In the genomic region with DNA sequence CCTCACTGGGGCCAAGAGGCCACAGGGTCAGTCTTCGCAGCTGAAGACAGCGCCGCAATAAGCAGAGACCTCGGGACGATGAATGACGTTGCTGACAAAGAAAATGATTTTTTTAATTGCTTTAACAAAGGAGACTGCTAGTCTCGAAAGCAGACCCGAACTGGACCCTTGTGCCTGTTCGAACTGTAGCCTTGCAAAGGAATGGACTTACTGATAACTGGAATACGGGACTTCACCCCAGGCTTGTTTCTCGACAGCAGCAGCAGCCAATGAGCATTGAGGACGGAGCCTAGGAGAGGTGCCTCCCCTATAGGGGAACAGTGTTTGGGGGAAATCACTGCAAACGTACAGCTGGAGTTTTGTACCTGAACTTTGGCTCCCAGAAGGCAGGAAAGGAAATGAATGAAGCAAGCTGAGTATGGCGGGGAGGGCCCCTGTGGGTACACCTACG, we compare ENCODE assay signal across 8 cellular contexts. TPM values are rescaled to one million over a fixed set of nuclear protein-coding genes. Genes with fewer than 3 reads are reported as not detected.
A peak's percentile ranks its signal among the peaks of the same experiment; 100 is the strongest.
DNase-seq lines count a peak whose midpoint lies in the region.

No MANE protein-coding gene starts in this region.

- peak overlapping the region; percentile 77 for H3K4me3 ChIP-seq in Karpas-422 (ENCODE audit: low read length)
- H3K4me3 ChIP-seq in stomach smooth muscle (ENCODE audit: low read length in 2 of 2), result peak overlapping the region; percentile 70 to 79

- H3K27me3 ChIP-seq in Karpas-422 (ENCODE audit: low read length), result 0 out of 2 replicates have a peak, but pooled peaks cover 3% of the 10 kb centered on the region
- H3K27me3 ChIP-seq in stomach smooth muscle (ENCODE audit: control insufficient read depth in 1 of 2, insufficient read depth in 2 of 2, low read length in 2 of 2), result peaks cover 0 to 2% of the 10 kb centered on the region in 2 donors

- in situ Hi-C loops in T47D (cut with HindIII; ENCODE audit: low pct_unique_long_range_greater_than_20kb, low sequenced_read_pairs), result no loop called here

- H3K9me3 ChIP-seq in Karpas-422 (ENCODE audit: low read length) (no peaks in the 10 kb centered on the region), stomach smooth muscle (ENCODE audit: control insufficient read depth in 2 of 2, low read length in 2 of 2) (no peaks in the 10 kb centered on the region)

- peaks cover 38% of the 10 kb centered on the region for H3K4me1 ChIP-seq in Karpas-422 (ENCODE audit: low read length)
- H3K4me1 ChIP-seq in stomach smooth muscle (ENCODE audit: control insufficient read depth, insufficient read depth, low read length), result peaks cover 31% of the 10 kb centered on the region

- H3K79me2 ChIP-seq in Karpas-422 (ENCODE audit: low read length), result peaks cover 24% of the 10 kb centered on the region

- DNase-seq in EL, result peak; percentile 29
- no peak for DNase-seq in Karpas-422
- DNase-seq in T47D (ENCODE audit: low read depth in 1 of 2, low spot score in 1 of 2), result peak; percentile 18 to 51
- DNase-seq in left kidney (ENCODE audit: low read depth, low spot score), result peak; percentile 65
- DNase-seq in NCI-H1930 (lab: John Stamatoyannopoulos, UW), result no peak
- no peak for DNase-seq in islet precursor cell
- DNase-seq in NCI-H2196 treated with DMSO at 0.1 percent for 48 hours (lab: John Stamatoyannopoulos, UW; ENCODE audit: unreplicated experiment), result no peak

- no peaks in the 10 kb centered on the region for H3K9me2 ChIP-seq in Karpas-422 (replicated peaks; ENCODE audit: insufficient read depth, low read length)

- H3K27ac ChIP-seq in Karpas-422 (ENCODE audit: low read length) (no peak overlapping the region), stomach smooth muscle (ENCODE audit: low read length) (peak overlapping the region; percentile 80)

- no peak overlapping the region for H2AFZ ChIP-seq in Karpas-422 (ENCODE audit: low read length)

- H4K20me1 ChIP-seq in Karpas-422 (ENCODE audit: insufficient read depth, low read depth, low read length), result peaks cover 20% of the 10 kb centered on the region; the same call in 1 of the 2 replicates

- H3K36me3 ChIP-seq in Karpas-422 (ENCODE audit: insufficient read depth, low read length) (no peaks in the 10 kb centered on the region), stomach smooth muscle (ENCODE audit: control insufficient read depth in 2 of 2, insufficient read depth in 2 of 2, low read length in 2 of 2) (no peaks in the 10 kb centered on the region)

- peak overlapping the region; percentile 99 for H3K4me2 ChIP-seq in Karpas-422 (ENCODE audit: low read depth, low read length, poor library complexity, severe bottlenecking)

- H3K9ac ChIP-seq in Karpas-422 (ENCODE audit: low read length) (peak overlapping the region; percentile 76), stomach smooth muscle (ENCODE audit: low read length in 2 of 2) (peak overlapping the region; percentile 79 to 82)

RNA-seq across cellular contexts. Expression of a gene that starts 1.3 kb away (rescaled TPM):
- total RNA-seq in Karpas-422 (2014; rRNA removed; shearing (Covaris generic); ENCODE audit: low replicate concordance), result 19.5 and 19.7 TPM in 2 replicates

RNA-seq across cellular contexts. Expression of a gene that starts 55.3 kb away (rescaled TPM):
- 16.1 and 32.3 TPM in 2 replicates for total RNA-seq in Karpas-422 (2014; rRNA removed; shearing (Covaris generic); ENCODE audit: low replicate concordance)

Comparison
In these comparisons a context has a peak if more than half of its experiments do, and no peak if none do; other contexts are left out.
1. DNase-seq: peak in EL (single experiment), T47D (2 of 2) and left kidney (single experiment); none in Karpas-422 (single experiment), NCI-H1930 (0 of 2), islet precursor cell (single experiment) and NCI-H2196 treated with DMSO at 0.1 percent for 48 hours (single experiment).